ENCODE assay signal across 9 cellular contexts in the genomic region with DNA sequence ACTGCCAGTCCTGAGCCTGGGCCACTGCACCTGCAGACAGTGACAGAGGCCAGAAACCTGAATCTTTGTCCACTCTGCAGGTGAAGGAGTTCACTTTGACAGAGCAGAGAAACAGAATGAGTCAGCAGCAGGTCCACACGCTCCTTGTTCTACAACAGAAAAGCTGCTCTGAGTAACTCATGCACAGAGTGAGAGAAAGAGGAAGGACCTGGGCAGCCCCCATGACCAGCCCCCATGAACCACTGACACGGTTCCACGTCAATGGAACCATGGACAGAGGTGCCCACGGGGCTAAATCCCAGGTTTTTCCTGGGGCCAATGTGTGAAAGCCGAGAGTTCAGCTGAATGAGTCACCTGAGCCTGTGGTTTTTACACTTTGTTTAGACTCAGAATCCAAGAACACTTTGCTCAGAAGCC. TPM values are rescaled to one million over a fixed set of nuclear protein-coding genes. Genes with fewer than 3 reads are reported as not detected.
DNase-seq lines count a peak whose midpoint lies in the region; ATAC-seq and TF ChIP-seq lines count a peak whose summit lies in the region.
"Had no signal": no experiment of that assay in that cellular context is flagged by ENCODE, and none has a peak within 500 bp of the region (broad histone marks: within the 10 kb centered on the region; RNA-seq: fewer than 3 reads in every experiment).

No MANE protein-coding gene starts in this region.

- peak overlapping the region; percentile 11; the same call in 1 of the 2 replicates for H3K27ac ChIP-seq in PC-3 (ENCODE audit: low read length)
- no peak overlapping the region for H3K27ac ChIP-seq in trophoblast cell (ENCODE audit: low read depth, low read length)
- H3K27ac ChIP-seq: 22Rv1 had no signal

- H3K79me1 ChIP-seq in trophoblast cell (ENCODE audit: low read length), result peaks cover 2% of the 10 kb centered on the region

- H3K23ac ChIP-seq in trophoblast cell (ENCODE audit: low read length), result no peak overlapping the region

- H3F3A ChIP-seq in PC-3 (ENCODE audit: low read length, unreplicated experiment), result no peaks in the 10 kb centered on the region

- no peak overlapping the region for H4K91ac ChIP-seq in trophoblast cell (ENCODE audit: low read depth, low read length)

- H3K27me3 ChIP-seq in PC-3 (ENCODE audit: low read length), result no peaks in the 10 kb centered on the region
- H3K27me3 ChIP-seq in trophoblast cell (ENCODE audit: insufficient read depth, low read length), result no peaks in the 10 kb centered on the region
- no peaks in the 10 kb centered on the region for H3K27me3 ChIP-seq in MG63

- H2AK5ac ChIP-seq in trophoblast cell (ENCODE audit: low read length), result no peak overlapping the region

- H3K4me1 ChIP-seq in PC-3 (ENCODE audit: insufficient read depth, low read length), result peaks cover 19% of the 10 kb centered on the region
- H3K4me1 ChIP-seq in trophoblast cell (ENCODE audit: control insufficient read depth in 1 of 2, insufficient read depth in 2 of 2, low read length in 2 of 2), result peaks cover 14 to 19% of the 10 kb centered on the region in 2 experiments

- peak; percentile 10 for DNase-seq in NK-92 treated with Interleukin-12 subunit alpha and Interleukin-12 subunit beta, amount 100 ng/mL, for 24 hours (lab: John Stamatoyannopoulos, UW)
- no peak for DNase-seq in NK-92 (lab: John Stamatoyannopoulos, UW; ENCODE audit: unreplicated experiment)
- DNase-seq in PC-3, result peak; percentile 76
- peak; percentile 93 to 95 for DNase-seq in trophoblast cell
- DNase-seq in MG63, result no peak
- no peak for DNase-seq in activated naive CD4-positive, alpha-beta T cell treated with anti-CD3 and anti-CD28 coated beads, Interleukin-2, amount 50 U/mL, for 16 hours
- no peak for DNase-seq in DMS114 treated with DMSO at 0.1 percent for 48 hours (lab: John Stamatoyannopoulos, UW; ENCODE audit: unreplicated experiment)

- WGBS in trophoblast cell (ENCODE audit: extremely low coverage, insufficient coverage, insufficient read length), result no CpG with 5 or more reads among the region's 5 CpGs

- no peak overlapping the region for H2BK12ac ChIP-seq in trophoblast cell (ENCODE audit: low read length)

- H3K18ac ChIP-seq in trophoblast cell (ENCODE audit: low read length), result no peak overlapping the region

- H3K4ac ChIP-seq in trophoblast cell (ENCODE audit: low read depth, low read length), result no peak overlapping the region

- H3K9ac ChIP-seq in PC-3 (ENCODE audit: low read length), result no peak overlapping the region
- no peak overlapping the region for H3K9ac ChIP-seq in trophoblast cell (ENCODE audit: low read length)

- no peak for TF ChIP-seq CTCF in PC-3 (conservative IDR thresholded peaks at IDR 0.05; ENCODE audit: low read depth, low read length)

- peak; percentile 87 for ATAC-seq in HG02798 (IDR thresholded peaks at IDR 0.05; ENCODE audit: poor library complexity, unreplicated experiment)
- peak; percentile 91 for ATAC-seq in PC-3

- no peak overlapping the region for H2BK5ac ChIP-seq in trophoblast cell (ENCODE audit: low read depth, low read length, poor library complexity)

- no peaks in the 10 kb centered on the region for H3K9me2 ChIP-seq in PC-3 (replicated peaks; ENCODE audit: low read length)

- H4K20me1 ChIP-seq in PC-3 (ENCODE audit: low read length), result no peaks in the 10 kb centered on the region

- POLR2A ChIA-PET in PC-3 (lab: Charles Lee; ENCODE audit: unreplicated experiment), result no interaction called here

- H3K36me3 ChIP-seq in PC-3 (ENCODE audit: low read depth, low read length), result no peaks in the 10 kb centered on the region
- H3K36me3 ChIP-seq in trophoblast cell (ENCODE audit: control insufficient read depth in 1 of 2, insufficient read depth in 2 of 2, low read length in 2 of 2), result no peaks in the 10 kb centered on the region
- H3K36me3 ChIP-seq in MG63, result no peaks in the 10 kb centered on the region

- no peaks in the 10 kb centered on the region for H3K9me3 ChIP-seq in PC-3 (ENCODE audit: low read length)
- peaks cover 3% of the 10 kb centered on the region for H3K9me3 ChIP-seq in trophoblast cell (ENCODE audit: insufficient read depth, low read depth, low read length)
- H3K9me3 ChIP-seq in MG63, result no peaks in the 10 kb centered on the region

- H3K4me3 ChIP-seq in PC-3 (ENCODE audit: low read length), result no peak overlapping the region
- no peak overlapping the region for H3K4me3 ChIP-seq in trophoblast cell (ENCODE audit: low read depth, low read length)
- H3K4me3 ChIP-seq in MG63, result no peak overlapping the region

- no peak overlapping the region for H2BK120ac ChIP-seq in trophoblast cell (ENCODE audit: insufficient read depth, low read length, poor library complexity)

- no peak overlapping the region for H4K8ac ChIP-seq in trophoblast cell (ENCODE audit: low read depth, low read length)

- H3K79me2 ChIP-seq in PC-3 (ENCODE audit: low read length), result no peaks in the 10 kb centered on the region
- no peaks in the 10 kb centered on the region for H3K79me2 ChIP-seq in trophoblast cell (ENCODE audit: control insufficient read depth, insufficient read depth, low read length, poor library complexity)

- intact Hi-C loops in PC-3 (cut with micrococcal nuclease), result no loop called here

- no peak overlapping the region for H3K14ac ChIP-seq in trophoblast cell (ENCODE audit: low read length)

- 0 out of 2 replicates have a peak overlapping the region, but pooled peaks have one; percentile 5 for H2AFZ ChIP-seq in PC-3 (ENCODE audit: low read length)
- H2AFZ ChIP-seq in trophoblast cell (ENCODE audit: insufficient read depth, low read length, poor library complexity), result no peak overlapping the region

- H3K4me2 ChIP-seq in PC-3 (ENCODE audit: low read length), result peak overlapping the region; percentile 35
- no peak overlapping the region for H3K4me2 ChIP-seq in trophoblast cell (ENCODE audit: low read length)

- BruUV-seq in PC-3 (replicated peaks; lab: Mats Ljungman, UMichigan), result no TSS peak

- CTCF ChIA-PET in PC-3 (lab: Charles Lee), result no interaction called here

- no peak overlapping the region for H4K12ac ChIP-seq in trophoblast cell (ENCODE audit: low read depth, low read length)

RNA-seq across cellular contexts. Expression of gene CTBP2, which starts 40.8 kb away (rescaled TPM):
- total RNA-seq in PC-3 (2014; rRNA removed), result 78.9 and 97.2 TPM in 2 replicates
- polyA plus RNA-seq in trophoblast cell (2013), result 57.7 and 58.8 TPM in 2 replicates
- 58.1 and 88.7 TPM in 2 replicates for total RNA-seq in MG63 (2014; rRNA removed; shearing (Covaris generic); ENCODE audit: low replicate concordance)

Comparison
In these comparisons a context has a peak if more than half of its experiments do, and no peak if none do; other contexts are left out.
1. DNase-seq: peak in NK-92 treated with Interleukin-12 subunit alpha and Interleukin-12 subunit beta, amount 100 ng/mL, for 24 hours (single experiment), PC-3 (single experiment) and trophoblast cell (2 of 2); none in NK-92 (single experiment), MG63 (single experiment), activated naive CD4-positive, alpha-beta T cell treated with anti-CD3 and anti-CD28 coated beads, Interleukin-2, amount 50 U/mL, for 16 hours (single experiment) and DMS114 treated with DMSO at 0.1 percent for 48 hours (single experiment).